16 cellular contexts compared by ENCODE assay signal in the genomic region with DNA sequence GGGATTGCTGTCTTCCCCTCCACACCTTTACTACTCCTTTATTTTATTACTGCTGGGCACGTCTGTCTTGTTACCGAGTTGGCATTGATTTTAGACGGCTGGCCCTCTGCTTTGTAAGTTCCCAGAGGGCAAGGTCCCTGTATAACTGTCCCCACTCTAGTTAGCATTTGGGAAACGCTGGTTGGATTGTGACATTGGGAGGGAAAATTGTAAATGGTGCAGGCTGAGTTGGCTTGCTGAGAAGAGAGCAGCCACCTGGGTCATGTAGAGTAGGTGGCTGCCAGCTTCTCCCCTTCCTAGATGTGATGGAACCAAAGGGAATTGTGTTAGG. TPM values are rescaled to one million over a fixed set of nuclear protein-coding genes. Genes with fewer than 3 reads are reported as not detected.
DNase-seq lines count a peak whose midpoint lies in the region; ATAC-seq and TF ChIP-seq lines count a peak whose summit lies in the region.
"Had no signal": no experiment of that assay in that cellular context is flagged by ENCODE, and none has a peak within 500 bp of the region (broad histone marks: within the 10 kb centered on the region; RNA-seq: fewer than 3 reads in every experiment).

No MANE protein-coding gene starts in this region.

- TF ChIP-seq POLR2A in suprapubic skin (IDR thresholded peaks at IDR 0.05) (no peak), breast epithelium (IDR thresholded peaks at IDR 0.05) (no peak)

- CTCF ChIA-PET in T-cell (lab: Charles Lee): no interaction called here

- TF ChIP-seq EP300 in suprapubic skin (IDR thresholded peaks at IDR 0.05): no peak

- H3K27me3 ChIP-seq in iPS-20b (ENCODE audit: insufficient read depth, low read length) (no peaks in the 10 kb centered on the region), skeletal muscle satellite cell (ENCODE audit: control insufficient read depth, insufficient read depth, low read length) (no peaks in the 10 kb centered on the region), upper lobe of right lung (no peaks in the 10 kb centered on the region), suprapubic skin (no peaks in the 10 kb centered on the region), breast epithelium (no peaks in the 10 kb centered on the region)
- H3K27me3 ChIP-seq: heart left ventricle, neutrophil had no signal

- H3K36me3 ChIP-seq in iPS-20b (ENCODE audit: insufficient read depth, low read depth, low read length): no peaks in the 10 kb centered on the region
- no peaks in the 10 kb centered on the region for H3K36me3 ChIP-seq in skeletal muscle satellite cell (ENCODE audit: insufficient read depth, low read length)
- no peaks in the 10 kb centered on the region for H3K36me3 ChIP-seq in upper lobe of right lung
- H3K36me3 ChIP-seq in suprapubic skin: no peaks in the 10 kb centered on the region
- no peaks in the 10 kb centered on the region for H3K36me3 ChIP-seq in breast epithelium

- peaks cover 39% of the 10 kb centered on the region for H3K36me3 Mint-ChIP-seq in activated T-cell treated with anti-CD3 and anti-CD28 coated beads, Interleukin-2, amount 50 U/mL, for 24 hours (ENCODE audit: low read depth)
- peaks cover 28% of the 10 kb centered on the region for H3K36me3 Mint-ChIP-seq in T-cell

- TF ChIP-seq CTCF in upper lobe of right lung (IDR thresholded peaks at IDR 0.05) (no peak), suprapubic skin (IDR thresholded peaks at IDR 0.05) (no peak), breast epithelium (IDR thresholded peaks at IDR 0.05) (no peak)

- H3K4me1 ChIP-seq in iPS-20b (ENCODE audit: insufficient read depth, low read length) (no peaks in the 10 kb centered on the region), skeletal muscle satellite cell (ENCODE audit: control insufficient read depth, insufficient read depth, low read length) (peaks cover 19% of the 10 kb centered on the region), upper lobe of right lung (peaks cover 8% of the 10 kb centered on the region), suprapubic skin (peaks cover 27% of the 10 kb centered on the region), breast epithelium (peaks cover 0 to 6% of the 10 kb centered on the region in 2 donors)

- peaks cover 50% of the 10 kb centered on the region for H3K4me1 Mint-ChIP-seq in activated T-cell treated with anti-CD3 and anti-CD28 coated beads, Interleukin-2, amount 50 U/mL, for 24 hours (ENCODE audit: low read depth)
- H3K4me1 Mint-ChIP-seq in T-cell: peaks cover 46 to 52% (median 52%) of the 10 kb centered on the region in 3 donors

- peak overlapping the region; percentile 91 for H3K4me3 Mint-ChIP-seq in activated T-cell treated with anti-CD3 and anti-CD28 coated beads, Interleukin-2, amount 50 U/mL, for 24 hours
- H3K4me3 Mint-ChIP-seq in T-cell: peak overlapping the region; percentile 84 to 91 (median 89)

- intact Hi-C loops in upper lobe of right lung (cut with DNase I) (no loop called here), breast epithelium (cut with DNase I; ENCODE audit: low total_unique reads) (no loop called here)

- H3K27ac ChIP-seq in iPS-20b (ENCODE audit: low read length) (no peak overlapping the region), upper lobe of right lung (no peak overlapping the region), suprapubic skin (no peak overlapping the region), breast epithelium (no peak overlapping the region)
- H3K27ac ChIP-seq: neutrophil had no signal

- POLR2A ChIA-PET in T-cell (lab: Charles Lee): no interaction called here

- H3K4me3 ChIP-seq in iPS-20b (ENCODE audit: low read length) (no peak overlapping the region), skeletal muscle satellite cell (ENCODE audit: low read length) (no peak overlapping the region), upper lobe of right lung (no peak overlapping the region), suprapubic skin (no peak overlapping the region), breast epithelium (no peak overlapping the region)

- ATAC-seq in T-cell (replicated peaks in 1 of 4): no peak
- ATAC-seq in upper lobe of right lung: no peak
- ATAC-seq: heart left ventricle, left cardiac atrium had no signal

- no peak for DNase-seq in activated T-cell treated with anti-CD3 and anti-CD28 coated beads, Interleukin-2, amount 50 U/mL, for 24 hours
- DNase-seq in activated T-cell treated with anti-CD3 and anti-CD28 coated beads for 4 hours: no peak
- DNase-seq in T-cell: no peak
- DNase-seq in upper lobe of right lung: no peak
- no peak for DNase-seq in suprapubic skin (ENCODE audit: low spot score in 2 of 2)
- DNase-seq in breast epithelium (ENCODE audit: low spot score in 2 of 2): no peak
- DNase-seq: activated CD4-positive, CD25-positive, alpha-beta regulatory T cell; activated gamma-delta T cell treated with Interleukin-2 at 50 U/mL for 16 hours; central memory CD4-positive, alpha-beta T cell; left cardiac atrium; MV-4-11; SK-N-SH had no signal

- no peaks in the 10 kb centered on the region for H3K27me3 Mint-ChIP-seq in activated T-cell treated with anti-CD3 and anti-CD28 coated beads, Interleukin-2, amount 50 U/mL, for 24 hours
- H3K27me3 Mint-ChIP-seq in T-cell: no peaks in the 10 kb centered on the region

- H3K9ac ChIP-seq in iPS-20b (ENCODE audit: low read depth, low read length) (0 out of 2 replicates have a peak overlapping the region, but pooled peaks have one; percentile 4), skeletal muscle satellite cell (ENCODE audit: low read depth, low read length) (no peak overlapping the region)
- H3K9ac ChIP-seq: SK-N-SH had no signal

- H3K27ac Mint-ChIP-seq in activated T-cell treated with anti-CD3 and anti-CD28 coated beads, Interleukin-2, amount 50 U/mL, for 24 hours: peak overlapping the region; percentile 79
- H3K27ac Mint-ChIP-seq in T-cell: peak overlapping the region in 1 of 2 donors; percentile 55

- 90% methylated on average over 4 of the region's 4 CpGs for WGBS in suprapubic skin

- H3K4me2 ChIP-seq in skeletal muscle satellite cell (ENCODE audit: low read length): peak overlapping the region; percentile 96

- no peaks in the 10 kb centered on the region for H3K9me3 Mint-ChIP-seq in activated T-cell treated with anti-CD3 and anti-CD28 coated beads, Interleukin-2, amount 50 U/mL, for 24 hours
- H3K9me3 Mint-ChIP-seq in T-cell: no peaks in the 10 kb centered on the region

- H3K9me3 ChIP-seq in iPS-20b (ENCODE audit: insufficient read depth, low read depth, low read length): no peaks in the 10 kb centered on the region
- H3K9me3 ChIP-seq in skeletal muscle satellite cell (replicated peaks; ENCODE audit: low read length): no peaks in the 10 kb centered on the region
- H3K9me3 ChIP-seq in upper lobe of right lung: no peaks in the 10 kb centered on the region
- no peaks in the 10 kb centered on the region for H3K9me3 ChIP-seq in suprapubic skin
- no peaks in the 10 kb centered on the region for H3K9me3 ChIP-seq in breast epithelium
- H3K9me3 ChIP-seq: heart left ventricle, neutrophil, SK-N-SH had no signal

RNA-seq across cellular contexts. Expression of gene TAB1, which starts 1.7 kb away (rescaled TPM):
- 10 to 100 TPM; 24.1 to 46.7 (median 44.0) TPM for total RNA-seq in T-cell
- 9.2 and 11.2 TPM in 2 replicates for total RNA-seq in skeletal muscle satellite cell (2012; rRNA removed)
- total RNA-seq in upper lobe of right lung: 31.0 TPM
- total RNA-seq in suprapubic skin: 10 to 100 TPM; 16.9 to 35.4 (median 23.3) TPM
- 10 to 100 TPM; 15.4 to 17.9 (median 16.0) TPM for total RNA-seq in breast epithelium

RNA-seq across cellular contexts. Expression of gene SYNGR1, which starts 51.5 kb away (rescaled TPM):
- total RNA-seq in T-cell: 1 to 10 TPM; 1.1 to 4.3 (median 2.7) TPM
- total RNA-seq in skeletal muscle satellite cell (2012; rRNA removed): 1.7 TPM in 1 of 2 replicates, not detected in the other
- total RNA-seq in upper lobe of right lung: 14.0 TPM
- total RNA-seq in suprapubic skin: 10 to 100 TPM; 34.6 to 52.5 (median 44.3) TPM
- 10 to 100 TPM in 2 of 3 donors, 1 to 10 TPM in 1; 6.9 to 22.3 (median 20.5) TPM for total RNA-seq in breast epithelium

RNA-seq across cellular contexts. Expression of gene MGAT3, which starts 55.5 kb away (rescaled TPM):
- total RNA-seq in T-cell (1 to 10 TPM in 3 of 5 donors, under 1 TPM in 2; 0.23 to 2.7 (median 1.1) TPM), upper lobe of right lung (34.8 TPM), suprapubic skin (1 to 10 TPM; 2.2 to 3.7 (median 3.0) TPM), breast epithelium (1 to 10 TPM; 1.9 to 9.4 (median 3.9) TPM)
- total RNA-seq in skeletal muscle satellite cell (2012; rRNA removed): under 0.01 TPM in 1 of 2 replicates, not detected in the other
